Comparison of ENCODE assay signal across 3 cellular contexts in genomic region chr1:165837838-165838364, GRCh38.
TF ChIP-seq lines count a peak whose summit lies in the region.

No MANE protein-coding gene starts in this region.

TF ChIP-seq in A549, 52 proteins besides CTCF, POLR2A, EP300 and RAD21 (continues in another document):
- TF ChIP-seq REST (IDR thresholded peaks at IDR 0.05) (no peak), TP53 (CRISPR knock-in tag; IDR thresholded peaks at IDR 0.05) (no peak), HMGXB4 (CRISPR knock-in tag; IDR thresholded peaks at IDR 0.05; ENCODE audit: borderline replicate concordance) (no peak), RCOR1 (IDR thresholded peaks at IDR 0.05; ENCODE audit: low read depth, low read length) (no peak), BCL3 (IDR thresholded peaks at IDR 0.05) (no peak), ZNF302 (CRISPR knock-in tag; IDR thresholded peaks at IDR 0.05) (no peak), ZFP36 (IDR thresholded peaks at IDR 0.05; ENCODE audit: borderline replicate concordance, partially characterized antibody) (no peak), E2F6 (IDR thresholded peaks at IDR 0.05; ENCODE audit: borderline replicate concordance, low read depth) (no peak), FOXS1 (CRISPR knock-in tag; IDR thresholded peaks at IDR 0.05) (no peak), KDM1A (IDR thresholded peaks at IDR 0.05; ENCODE audit: low read depth) (no peak), JUN (IDR thresholded peaks at IDR 0.05) (no peak), POLR2AphosphoS2 (conservative IDR thresholded peaks at IDR 0.05; ENCODE audit: low read length) (no peak), MAZ (IDR thresholded peaks at IDR 0.05; ENCODE audit: borderline replicate concordance, low read depth, low read length) (no peak)

TF ChIP-seq in HEK293, 187 proteins besides CTCF, POLR2A, EP300 and RAD21:
- TF ChIP-seq PRDM1 (tag by site-specific recombination; IDR thresholded peaks at IDR 0.05) (0 out of 2 replicates have a peak, but pooled peaks have one; percentile 4), ZBTB8A (tag by site-specific recombination; IDR thresholded peaks at IDR 0.05) (no peak)

TF ChIP-seq in GM12878, 131 proteins besides CTCF, POLR2A, EP300 and RAD21:
- no peak for TF ChIP-seq MEF2B (IDR thresholded peaks at IDR 0.05; ENCODE audit: partially characterized antibody, poor library complexity, severe bottlenecking)
- no peak for TF ChIP-seq ZNF207 (IDR thresholded peaks at IDR 0.05; ENCODE audit: borderline replicate concordance)
- TF ChIP-seq PRDM15 (CRISPR knock-in tag; IDR thresholded peaks at IDR 0.05): no peak
- no peak for TF ChIP-seq CUX1 (IDR thresholded peaks at IDR 0.05; ENCODE audit: insufficient replicate concordance, low read depth, low read length)
- no peak for TF ChIP-seq PKNOX1 (IDR thresholded peaks at IDR 0.05)
- TF ChIP-seq NBN (IDR thresholded peaks at IDR 0.05): no peak
- no peak for TF ChIP-seq PML (IDR thresholded peaks at IDR 0.05; ENCODE audit: low read length)
- no peak for TF ChIP-seq HDAC6 (IDR thresholded peaks at IDR 0.05; ENCODE audit: unreplicated experiment)
- no peak for TF ChIP-seq CEBPB (IDR thresholded peaks at IDR 0.05; ENCODE audit: borderline replicate concordance in 1 of 2, low read depth in 2 of 2, low read length in 2 of 2)
- TF ChIP-seq ETV6 (conservative IDR thresholded peaks at IDR 0.05 in 1 of 2, IDR thresholded peaks at IDR 0.05 in 1 of 2; ENCODE audit: borderline replicate concordance in 1 of 2, low read depth in 1 of 2): no peak
- no peak for TF ChIP-seq BCLAF1 (IDR thresholded peaks at IDR 0.05)
- TF ChIP-seq CHD2 (IDR thresholded peaks at IDR 0.05; ENCODE audit: borderline replicate concordance, low read depth, low read length): no peak
- TF ChIP-seq RELA (IDR thresholded peaks at IDR 0.05; ENCODE audit: borderline replicate concordance, partially characterized antibody): no peak
- no peak for TF ChIP-seq GABPA (IDR thresholded peaks at IDR 0.05; ENCODE audit: low read depth)
- TF ChIP-seq SUZ12 (IDR thresholded peaks at IDR 0.05; ENCODE audit: unreplicated experiment): no peak
- TF ChIP-seq PAX8 (IDR thresholded peaks at IDR 0.05): no peak
